In genomic region chr6:11771473-11772048, GRCh38 we compare ENCODE assay signal across 13 cellular contexts. TPM values are rescaled to one million over a fixed set of nuclear protein-coding genes. Genes with fewer than 3 reads are reported as not detected.
DNase-seq lines count a peak whose midpoint lies in the region; ATAC-seq and TF ChIP-seq lines count a peak whose summit lies in the region.
"Had no signal": no experiment of that assay in that cellular context is flagged by ENCODE, and none has a peak within 500 bp of the region (broad histone marks: within the 10 kb centered on the region; RNA-seq: fewer than 3 reads in every experiment).

No MANE protein-coding gene starts in this region.

- H3K27ac ChIP-seq in foreskin keratinocyte (peak overlapping the region; percentile 97), smooth muscle cell (ENCODE audit: low read depth) (peak overlapping the region; percentile 97)
- H3K27ac ChIP-seq: WERI-Rb-1 had no signal

- peaks cover 17% of the 10 kb centered on the region for H3F3A ChIP-seq in smooth muscle cell (ENCODE audit: low read depth)

- H2AFZ ChIP-seq in smooth muscle cell (ENCODE audit: low read depth) = no peak overlapping the region

- H3K4me3 ChIP-seq in smooth muscle cell = no peak overlapping the region

- in situ Hi-C loops in GM13976 (cut with MboI; ENCODE audit: low sequenced_read_pairs, unreplicated experiment) = no loop called here

- no peaks in the 10 kb centered on the region for H4K20me1 ChIP-seq in smooth muscle cell (ENCODE audit: low read depth)

- H3K4me1 ChIP-seq in foreskin keratinocyte (peaks cover 42% of the 10 kb centered on the region), smooth muscle cell (ENCODE audit: low read depth) (peaks cover 19% of the 10 kb centered on the region)

- 79% methylated on average over 13 of the region's 13 CpGs for WGBS in smooth muscle cell (ENCODE audit: low lambda C conversion rate)

- no peak for TF ChIP-seq CTCF in HFFc6 (IDR thresholded peaks at IDR 0.05)
- no peak for TF ChIP-seq CTCF in foreskin keratinocyte (conservative IDR thresholded peaks at IDR 0.05)
- TF ChIP-seq CTCF in smooth muscle cell (IDR thresholded peaks at IDR 0.05; ENCODE audit: borderline replicate concordance, insufficient read depth, poor library complexity, severe bottlenecking) = no peak
- no peak for TF ChIP-seq CTCF in GM13976 (IDR thresholded peaks at IDR 0.05; ENCODE audit: borderline replicate concordance, control extremely low read depth, extremely low read depth, insufficient read depth, missing control alignments)

- ATAC-seq in foreskin keratinocyte (peak; percentile 15), HG03135 (IDR thresholded peaks at IDR 0.05; ENCODE audit: unreplicated experiment) (no peak)

- peaks cover 68% of the 10 kb centered on the region for H3K4me1 Mint-ChIP-seq in HFFc6 (ENCODE audit: low read depth)

- no peak for DNase-seq in HFFc6
- peak; percentile 39 for DNase-seq in RPMI7951 (ENCODE audit: low read depth)
- peak; percentile 82 to 88 for DNase-seq in foreskin keratinocyte
- no peak for DNase-seq in smooth muscle cell (lab: John Stamatoyannopoulos, UW; ENCODE audit: unreplicated experiment)
- DNase-seq in GM13976 (ENCODE audit: low spot score) = no peak
- DNase-seq in NCI-H1092 treated with DMSO at 0.1 percent for 48 hours (lab: John Stamatoyannopoulos, UW) = no peak
- DNase-seq in KG1 (lab: John Stamatoyannopoulos, UW) = no peak
- DNase-seq: activated gamma-delta T cell treated with Interleukin-2 at 50 U/mL for 16 hours; DMS153; NCI-H526 treated with DMSO at 0.1 percent for 48 hours; stimulated activated CD4-positive, alpha-beta T cell treated with anti-CD3 and anti-CD28 coated beads, Interleukin-4, amount 100 ng/mL, for 1 hour had no signal

- no peaks in the 10 kb centered on the region for H3K27me3 ChIP-seq in foreskin keratinocyte
- H3K27me3 ChIP-seq in smooth muscle cell (ENCODE audit: low read depth) = no peaks in the 10 kb centered on the region

- H3K79me2 ChIP-seq in smooth muscle cell (ENCODE audit: low read depth) = no peaks in the 10 kb centered on the region

- H3K9me3 Mint-ChIP-seq in HFFc6 = no peaks in the 10 kb centered on the region

- peak overlapping the region; percentile 97 for H3K27ac Mint-ChIP-seq in HFFc6

- H3K4me2 ChIP-seq in smooth muscle cell = peak overlapping the region; percentile 69

- H3K36me3 Mint-ChIP-seq in HFFc6 (ENCODE audit: low read depth) = peaks cover 7% of the 10 kb centered on the region

- H3K9ac ChIP-seq in smooth muscle cell (ENCODE audit: low read depth) = peak overlapping the region; percentile 87

- H3K36me3 ChIP-seq in smooth muscle cell (ENCODE audit: low read depth) = no peaks in the 10 kb centered on the region
- H3K36me3 ChIP-seq: WERI-Rb-1 had no signal

- peak overlapping the region; percentile 68; the same call in 1 of the 2 replicates for H3K4me3 Mint-ChIP-seq in HFFc6

- H3K9me3 ChIP-seq in smooth muscle cell (replicated peaks; ENCODE audit: low read depth) = no peaks in the 10 kb centered on the region

- H3K27me3 Mint-ChIP-seq in HFFc6 (ENCODE audit: insufficient read depth) = peaks cover 9% of the 10 kb centered on the region

RNA-seq across cellular contexts. Expression of gene ADTRP, which starts 7.0 kb away (rescaled TPM):
- total RNA-seq in HFFc6 (2021; fragmentation: NEBNext Ultra II Directional; extraction: Animal tissue kit (Norgen Biotek cat#: 25700)) = under 1 TPM; 0.24 to 0.99 (median 0.84) TPM
- 0.48 and 0.98 TPM in 2 replicates for total RNA-seq in RPMI7951 (2014; rRNA removed; shearing (Covaris generic))
- total RNA-seq in foreskin keratinocyte (3.1 and 5.5 TPM in 2 replicates), smooth muscle cell (0.54 and 0.67 TPM in 2 replicates)
- polyA plus RNA-seq in foreskin keratinocyte (3.0 and 4.3 TPM in 2 replicates), smooth muscle cell (0.64 and 1.1 TPM in 2 replicates)

Comparison
In these comparisons a context has a peak if more than half of its experiments do, and no peak if none do; other contexts are left out.
1. DNase-seq: peak in RPMI7951 (single experiment) and foreskin keratinocyte (2 of 2); none in HFFc6 (single experiment), smooth muscle cell (single experiment), GM13976 (single experiment), NCI-H1092 treated with DMSO at 0.1 percent for 48 hours (single experiment) and KG1 (single experiment).